ENCODE assay signal across 9 cellular contexts in genomic region chr12:2959508-2960431, GRCh38. TPM values are rescaled to one million over a fixed set of nuclear protein-coding genes. Genes with fewer than 3 reads are reported as not detected.
A peak's percentile ranks its signal among the peaks of the same experiment; 100 is the strongest.
DNase-seq lines count a peak whose midpoint lies in the region; ATAC-seq and TF ChIP-seq lines count a peak whose summit lies in the region.
"Had no signal": no experiment of that assay in that cellular context is flagged by ENCODE, and none has a peak within 500 bp of the region (broad histone marks: within the 10 kb centered on the region; RNA-seq: fewer than 3 reads in every experiment).

No MANE protein-coding gene starts in this region.

- BruUV-seq in IMR-90 (replicated peaks; lab: Mats Ljungman, UMichigan) = no TSS peak

- peak overlapping the region; percentile 75 for H2BK5ac ChIP-seq in IMR-90 (ENCODE audit: low read depth, low read length, poor library complexity, severe bottlenecking)

- peak overlapping the region; percentile 95 for H2AFZ ChIP-seq in IMR-90 (replicated peaks; ENCODE audit: low read length, poor library complexity)

- peaks cover 8 to 62% of the 10 kb centered on the region in 2 experiments; a peak in 3 of 4 replicates for H3K79me1 ChIP-seq in IMR-90 (ENCODE audit: low read depth in 1 of 2, low read length in 2 of 2)

- H2BK15ac ChIP-seq in IMR-90 (ENCODE audit: low read depth, low read length) = no peak overlapping the region

- H3K36me3 Mint-ChIP-seq in WTC11 = peaks cover 1% of the 10 kb centered on the region; the same call in 1 of the 2 replicates
- H3K36me3 Mint-ChIP-seq in nephron progenitor cell (ENCODE audit: low read depth) = no peaks in the 10 kb centered on the region

- H3K4ac ChIP-seq in IMR-90 (ENCODE audit: low read depth, low read length) = peak overlapping the region; percentile 82

- H4K91ac ChIP-seq in IMR-90 (ENCODE audit: insufficient read depth, low read depth, low read length) = peak overlapping the region; percentile 78

- H3K9me3 ChIP-seq in IMR-90 (ENCODE audit: control insufficient read depth, insufficient read depth, low read length) = no peaks in the 10 kb centered on the region

- H3K27ac Mint-ChIP-seq in WTC11 = peak overlapping the region; percentile 52
- no peak overlapping the region for H3K27ac Mint-ChIP-seq in nephron progenitor cell

- peak overlapping the region; percentile 62 to 86; a peak in 3 of 4 replicates for H4K8ac ChIP-seq in IMR-90 (ENCODE audit: low read depth in 2 of 2, low read length in 2 of 2)

- 0% methylated on average over 47 of the region's 106 CpGs; no CpG with 5 or more reads in 1 of the 2 experiments for WGBS in IMR-90 (ENCODE audit: extremely low coverage in 2 of 2, insufficient read length in 1 of 2), 2 experiments

- peak overlapping the region; percentile 93 for H3K4me3 ChIP-seq in IMR-90 (ENCODE audit: insufficient read depth, low read depth, low read length)

- peaks cover 33% of the 10 kb centered on the region for H3K9me1 ChIP-seq in IMR-90 (ENCODE audit: insufficient read depth, low read length)

- no peak for TF ChIP-seq RAD21 in IMR-90 (IDR thresholded peaks at IDR 0.05; ENCODE audit: low read length)

- no peak overlapping the region for H4K5ac ChIP-seq in IMR-90 (ENCODE audit: low read depth, low read length)

- DNase-seq in NCI-H146 (lab: John Stamatoyannopoulos, UW) = peak; percentile 81
- DNase-seq in NCI-H146 treated with DMSO at 0.1 percent for 48 hours (lab: John Stamatoyannopoulos, UW; ENCODE audit: unreplicated experiment) = no peak
- peak; percentile 60 for DNase-seq in IMR-90
- peak; percentile 49 for DNase-seq in WTC11 (ENCODE audit: low spot score)
- peak; percentile 59 for DNase-seq in fibroblast of peridontal ligament (ENCODE audit: extremely low read depth)
- DNase-seq in nephron progenitor cell = peak; percentile 71
- DNase-seq in NCI-H187 treated with DMSO at 0.1 percent for 48 hours (lab: John Stamatoyannopoulos, UW) = no peak
- no peak for DNase-seq in cortex of kidney (lab: John Stamatoyannopoulos, UW)
- DNase-seq: DND-41 had no signal

- H3K56ac ChIP-seq in IMR-90 (ENCODE audit: extremely low read depth, insufficient read depth, low read length) = peak overlapping the region; percentile 51; the same call in 1 of the 2 replicates

- H3K36me3 ChIP-seq in IMR-90 (ENCODE audit: control insufficient read depth, insufficient read depth, low read length) = no peaks in the 10 kb centered on the region

- no peaks in the 10 kb centered on the region for H3K9me3 Mint-ChIP-seq in WTC11
- H3K9me3 Mint-ChIP-seq in nephron progenitor cell = no peaks in the 10 kb centered on the region

- H4K20me1 ChIP-seq in IMR-90 (ENCODE audit: insufficient read depth, low read length) = peaks cover 20% of the 10 kb centered on the region

- peak; percentile 63 for TF ChIP-seq POLR2A in IMR-90 (IDR thresholded peaks at IDR 0.05; ENCODE audit: low read depth, low read length)

- H3K27me3 Mint-ChIP-seq in WTC11 (ENCODE audit: low read depth) = no peaks in the 10 kb centered on the region; the same call in 1 of the 2 replicates
- peaks cover 17% of the 10 kb centered on the region for H3K27me3 Mint-ChIP-seq in nephron progenitor cell (ENCODE audit: low read depth, poor library complexity)

- H3K27ac ChIP-seq in IMR-90 (ENCODE audit: insufficient read depth, low read length) = peak overlapping the region; percentile 91

- ATAC-seq in IMR-90 (ENCODE audit: low read depth) = peak; percentile 56
- peak; percentile 7 for ATAC-seq in WTC11

- peak overlapping the region; percentile 84 for H3K4me3 Mint-ChIP-seq in WTC11
- peak overlapping the region; percentile 82 for H3K4me3 Mint-ChIP-seq in nephron progenitor cell

- H3K4me1 Mint-ChIP-seq in WTC11 (peaks cover 55% of the 10 kb centered on the region), nephron progenitor cell (peaks cover 54% of the 10 kb centered on the region)

- H2BK120ac ChIP-seq in IMR-90 (ENCODE audit: low read depth, low read length) = peak overlapping the region; percentile 80

- peak overlapping the region; percentile 88 for H3K14ac ChIP-seq in IMR-90 (replicated peaks; ENCODE audit: low read depth, low read length)

- intact Hi-C loops in IMR-90 (cut with micrococcal nuclease) = loop anchor here (2.0 kb wide), 1 partner anchor 75 kb away; no protein-coding TSS in a partner anchor

- H3K4me1 ChIP-seq in IMR-90 (ENCODE audit: control insufficient read depth, insufficient read depth, low read length) = peaks cover 18% of the 10 kb centered on the region

- H3K23ac ChIP-seq in IMR-90 (ENCODE audit: low read depth, low read length) = peak overlapping the region; percentile 83

- H3K27me3 ChIP-seq in IMR-90 (ENCODE audit: control insufficient read depth, insufficient read depth, low read length) = no peaks in the 10 kb centered on the region

- H2BK20ac ChIP-seq in IMR-90 (ENCODE audit: low read depth, low read length) = no peak overlapping the region

- TF ChIP-seq CTCF in IMR-90 (conservative IDR thresholded peaks at IDR 0.05; ENCODE audit: low read depth, low read length) = no peak
- no peak for TF ChIP-seq CTCF in WTC11 (IDR thresholded peaks at IDR 0.05)
- no peak for TF ChIP-seq CTCF in nephron progenitor cell (IDR thresholded peaks at IDR 0.05)

- H2AK9ac ChIP-seq in IMR-90 (replicated peaks; ENCODE audit: low read depth, low read length, poor library complexity) = peak overlapping the region; percentile 71

- in situ Hi-C loops in IMR-90 (cut with MboI; ENCODE audit: low sequenced_read_pairs) = no loop called here

- H3K18ac ChIP-seq in IMR-90 (ENCODE audit: low read depth, low read length) = peak overlapping the region; percentile 58; the same call in 1 of the 2 replicates

- H3K9ac ChIP-seq in IMR-90 (ENCODE audit: low read depth, low read length) = peak overlapping the region; percentile 86

- dilution Hi-C loops in IMR-90 (cut with HindIII; ENCODE audit: low sequenced_read_pairs, unreplicated experiment) = no loop called here

- POLR2A ChIA-PET in IMR-90 (lab: Charles Lee; ENCODE audit: unreplicated experiment) (no interaction called here), WTC11 (lab: Charles Lee) (interaction anchor here (0.5 to 0.8 kb wide), 3 partner anchors 13 to 72 kb away, joined by 3 to 12 read pairs (median 4); no protein-coding TSS in a partner anchor)

- H2AK5ac ChIP-seq in IMR-90 (ENCODE audit: low read depth, low read length) = peak overlapping the region; percentile 86

- peak overlapping the region; percentile 70 for H3K4me2 ChIP-seq in IMR-90 (ENCODE audit: low read depth, low read length)

- CTCF ChIA-PET in IMR-90 (lab: Yijun Ruan, JAX) (no interaction called here), WTC11 (lab: Charles Lee) (interaction anchor here (1.0 to 1.6 kb wide), 3 partner anchors 15 to 114 kb away, joined by 3 to 12 read pairs (median 5); no protein-coding TSS in a partner anchor)

TF ChIP-seq in IMR-90, 13 proteins besides CTCF, POLR2A, EP300 and RAD21:
- TF ChIP-seq MAZ (IDR thresholded peaks at IDR 0.05; ENCODE audit: borderline replicate concordance, low read depth, low read length) = peak; percentile 20; the same call in 1 of the 2 replicates
- peak; percentile 58; the same call in 1 of the 2 replicates for TF ChIP-seq USF2 (IDR thresholded peaks at IDR 0.05; ENCODE audit: low read depth, low read length)
- peak; percentile 63 for TF ChIP-seq BHLHE40 (IDR thresholded peaks at IDR 0.05; ENCODE audit: low read depth, low read length)
- TF ChIP-seq MXI1 (IDR thresholded peaks at IDR 0.05; ENCODE audit: borderline replicate concordance, low read depth, low read length) = peak; percentile 77; the same call in 1 of the 2 replicates
- no peak for TF ChIP-seq MAFK (IDR thresholded peaks at IDR 0.05; ENCODE audit: low read depth, low read length)
- TF ChIP-seq CEBPB (IDR thresholded peaks at IDR 0.05; ENCODE audit: low read depth, low read length) = no peak

TF ChIP-seq in WTC11, 78 proteins besides CTCF, POLR2A, EP300 and RAD21 (continues in another document):
- TF ChIP-seq, protein P1, sequence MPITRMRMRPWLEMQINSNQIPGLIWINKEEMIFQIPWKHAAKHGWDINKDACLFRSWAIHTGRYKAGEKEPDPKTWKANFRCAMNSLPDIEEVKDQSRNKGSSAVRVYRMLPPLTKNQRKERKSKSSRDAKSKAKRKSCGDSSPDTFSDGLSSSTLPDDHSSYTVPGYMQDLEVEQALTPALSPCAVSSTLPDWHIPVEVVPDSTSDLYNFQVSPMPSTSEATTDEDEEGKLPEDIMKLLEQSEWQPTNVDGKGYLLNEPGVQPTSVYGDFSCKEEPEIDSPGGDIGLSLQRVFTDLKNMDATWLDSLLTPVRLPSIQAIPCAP (CRISPR knock-in tag; IDR thresholded peaks at IDR 0.05) = no peak
- TF ChIP-seq ZNF425 (CRISPR knock-in tag; conservative IDR thresholded peaks at IDR 0.05) (no peak), CREM (CRISPR knock-in tag; IDR thresholded peaks at IDR 0.05) (peak; percentile 65; the same call in 1 of the 2 replicates), SMAD3 (CRISPR knock-in tag; IDR thresholded peaks at IDR 0.05; ENCODE audit: borderline replicate concordance) (no peak), TP53 (CRISPR knock-in tag; IDR thresholded peaks at IDR 0.05) (no peak), JUN (CRISPR knock-in tag; IDR thresholded peaks at IDR 0.05) (no peak)

RNA-seq across cellular contexts. Expression of gene TEAD4, which starts 0.6 kb away (rescaled TPM):
- total RNA-seq in IMR-90 (2012; rRNA removed) (8.8 and 10.8 TPM in 2 replicates), WTC11 (2021) (75.8 to 96.8 TPM (median 78.2 TPM) in 3 replicates)
- 24.9 and 30.8 TPM in 2 replicates for polyA plus RNA-seq in IMR-90 (2012; rRNA removed)
- polyA plus RNA-seq in IMR-90 (2012; cell fraction: cytosol; rRNA removed) = 23.3 and 24.4 TPM in 2 replicates
- 20.3 and 37.5 TPM in 2 replicates for polyA plus RNA-seq in IMR-90 (2012; cell fraction: nucleus; rRNA removed; ENCODE audit: low replicate concordance)

Comparison
In these comparisons a context has a peak if more than half of its experiments do, and no peak if none do; other contexts are left out.
1. DNase-seq: peak in NCI-H146 (single experiment), IMR-90 (single experiment), WTC11 (single experiment), fibroblast of peridontal ligament (single experiment) and nephron progenitor cell (single experiment); none in NCI-H146 treated with DMSO at 0.1 percent for 48 hours (single experiment), NCI-H187 treated with DMSO at 0.1 percent for 48 hours (single experiment) and cortex of kidney (single experiment).